Comparison of ENCODE assay signal across 11 cellular contexts in the genomic region with DNA sequence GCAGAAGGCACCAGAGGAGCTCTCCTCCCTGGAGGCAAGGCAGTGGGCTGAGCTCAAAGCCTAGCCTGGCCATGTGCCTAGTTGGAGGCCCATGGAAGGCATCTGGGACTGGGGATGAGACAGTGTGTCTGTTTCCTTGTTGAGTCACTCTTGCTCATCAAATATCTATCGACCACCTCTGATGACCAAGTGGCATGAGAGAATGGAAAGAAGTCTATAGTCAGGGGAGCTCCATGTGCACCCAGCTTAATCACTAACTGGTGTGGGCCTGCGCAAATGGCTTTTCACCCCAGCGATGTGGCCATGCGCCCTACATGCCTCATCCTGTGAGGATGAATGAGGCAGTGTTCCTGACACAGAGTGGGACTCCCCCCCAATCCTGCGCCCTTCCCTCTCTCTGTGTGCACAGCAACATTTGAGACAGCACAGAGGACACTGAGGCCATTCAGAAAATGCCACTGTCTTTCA.
A peak's percentile ranks its signal among the peaks of the same experiment; 100 is the strongest.
DNase-seq lines count a peak whose midpoint lies in the region; ATAC-seq, FAIRE-seq and TF ChIP-seq lines count a peak whose summit lies in the region.
"Had no signal": no experiment of that assay in that cellular context is flagged by ENCODE, and none has a peak within 500 bp of the region (broad histone marks: within the 10 kb centered on the region; RNA-seq: fewer than 3 reads in every experiment).

No MANE protein-coding gene starts in this region.

- H3K4me3 ChIP-seq in K562, result no peak overlapping the region
- H3K4me3 ChIP-seq: adrenal gland, left lung, PC-9, uterus had no signal

- no peak for TF ChIP-seq RAD21 in K562 (CRISPR knock-in tag; conservative IDR thresholded peaks at IDR 0.05 in 1 of 2, IDR thresholded peaks at IDR 0.05 in 1 of 2)

- H3K27me3 ChIP-seq in K562 (ENCODE audit: control insufficient read depth in 2 of 2, insufficient read depth in 2 of 2, low read length in 2 of 2), result peaks cover 3 to 39% of the 10 kb centered on the region in 2 experiments; a peak in 3 of 5 replicates
- H3K27me3 ChIP-seq: adrenal gland, left lung, uterus had no signal

- TF ChIP-seq EP300 in K562 (IDR thresholded peaks at IDR 0.05; ENCODE audit: low read length), result no peak

- intact Hi-C loops in K562 (cut with micrococcal nuclease), result no loop called here

- H3K4me2 ChIP-seq in K562 (ENCODE audit: insufficient read depth, low read length), result no peak overlapping the region
- H3K4me2 ChIP-seq: PC-9 had no signal

- FAIRE-seq in H54 (lab: Jason Lieb, UNC) (no peak), K562 (lab: Jason Lieb, UNC) (no peak)

- H3K27ac ChIP-seq in K562 (ENCODE audit: extremely low read depth, low read depth, low read length), result no peak overlapping the region
- peak overlapping the region; percentile 97 for H3K27ac ChIP-seq in temporal lobe (ENCODE audit: low read depth, low read length)
- H3K27ac ChIP-seq: adrenal gland, left lung, PC-9, uterus had no signal

- H3K36me3 ChIP-seq in K562 (ENCODE audit: control insufficient read depth, insufficient read depth, low read length), result no peaks in the 10 kb centered on the region
- H3K36me3 ChIP-seq: adrenal gland, left lung, uterus had no signal

- H4K20me1 ChIP-seq in K562 (replicated peaks; ENCODE audit: control insufficient read depth, insufficient read depth, low read length), result no peaks in the 10 kb centered on the region; the same call in 1 of the 2 replicates

- H3K9me1 ChIP-seq in K562 (ENCODE audit: control insufficient read depth, insufficient read depth, low read length), result no peaks in the 10 kb centered on the region

- TF ChIP-seq CTCF in K562 (IDR thresholded peaks at IDR 0.05 in 2 of 3, conservative IDR thresholded peaks at IDR 0.05 in 1 of 3; ENCODE audit: insufficient read depth in 2 of 3, low read depth in 1 of 3, low read length in 3 of 3) (no peak), omental fat pad (IDR thresholded peaks at IDR 0.05) (no peak)

- BruUV-seq in K562 (replicated peaks; lab: Mats Ljungman, UMichigan), result no TSS peak

- in situ Hi-C loops in K562 (cut with MboI), result no loop called here

- no peaks in the 10 kb centered on the region for H3K79me2 ChIP-seq in K562 (ENCODE audit: control insufficient read depth, insufficient read depth, low read length)

- 1% methylated on average over 5 of the region's 5 CpGs for WGBS in K562 (ENCODE audit: insufficient coverage, low coverage, missing lambda C conversion rate)

- H3K9ac ChIP-seq in K562 (ENCODE audit: insufficient read depth in 1 of 2, low read depth in 2 of 2, low read length in 2 of 2), result no peak overlapping the region

- no peak overlapping the region for H2AFZ ChIP-seq in K562 (ENCODE audit: low read depth, low read length)
- H2AFZ ChIP-seq: PC-9 had no signal

- H3K4me1 ChIP-seq in K562 (replicated peaks in 1 of 2; ENCODE audit: control insufficient read depth in 2 of 2, insufficient read depth in 2 of 2, low read length in 2 of 2), result no peaks in the 10 kb centered on the region
- H3K4me1 ChIP-seq: uterus had no signal

- CTCF ChIA-PET in K562 (lab: Yijun Ruan, JAX; ENCODE audit: low intra/inter-chr PET ratio), result no interaction called here

- DNase-seq in H54 (ENCODE audit: insufficient read length, low spot score) (peak; percentile 47), K562 (ENCODE audit: extremely low read depth in 1 of 4, low spot score in 3 of 4) (no peak), kidney glomerular epithelial cell (lab: John Stamatoyannopoulos, UW) (peak; percentile 53), islet precursor cell (no peak), NCI-H226 (no peak), omental fat pad (ENCODE audit: low spot score) (no peak)
- DNase-seq: adrenal gland, left lung, PC-9, uterus had no signal

- POLR2A ChIA-PET in K562 (lab: Yijun Ruan, JAX), result interaction anchor here (0.6 kb wide), 1 partner anchor 9 kb away, joined by 4 read pairs; no protein-coding TSS in a partner anchor

- TF ChIP-seq POLR2A in H54 (IDR thresholded peaks at IDR 0.05; ENCODE audit: low read depth, low read length) (no peak), K562 (conservative IDR thresholded peaks at IDR 0.05) (no peak)

- no peak for ATAC-seq in K562
- ATAC-seq in omental fat pad (ENCODE audit: low FRiP score), result no peak
- ATAC-seq: left lung had no signal

- H3K9me3 ChIP-seq in K562 (replicated peaks; ENCODE audit: control insufficient read depth, insufficient read depth, low read depth, low read length), result no peaks in the 10 kb centered on the region
- H3K9me3 ChIP-seq: adrenal gland, left lung, uterus had no signal

TF ChIP-seq in K562, 482 proteins besides CTCF, POLR2A, EP300 and RAD21:
- TF ChIP-seq, protein P1, sequence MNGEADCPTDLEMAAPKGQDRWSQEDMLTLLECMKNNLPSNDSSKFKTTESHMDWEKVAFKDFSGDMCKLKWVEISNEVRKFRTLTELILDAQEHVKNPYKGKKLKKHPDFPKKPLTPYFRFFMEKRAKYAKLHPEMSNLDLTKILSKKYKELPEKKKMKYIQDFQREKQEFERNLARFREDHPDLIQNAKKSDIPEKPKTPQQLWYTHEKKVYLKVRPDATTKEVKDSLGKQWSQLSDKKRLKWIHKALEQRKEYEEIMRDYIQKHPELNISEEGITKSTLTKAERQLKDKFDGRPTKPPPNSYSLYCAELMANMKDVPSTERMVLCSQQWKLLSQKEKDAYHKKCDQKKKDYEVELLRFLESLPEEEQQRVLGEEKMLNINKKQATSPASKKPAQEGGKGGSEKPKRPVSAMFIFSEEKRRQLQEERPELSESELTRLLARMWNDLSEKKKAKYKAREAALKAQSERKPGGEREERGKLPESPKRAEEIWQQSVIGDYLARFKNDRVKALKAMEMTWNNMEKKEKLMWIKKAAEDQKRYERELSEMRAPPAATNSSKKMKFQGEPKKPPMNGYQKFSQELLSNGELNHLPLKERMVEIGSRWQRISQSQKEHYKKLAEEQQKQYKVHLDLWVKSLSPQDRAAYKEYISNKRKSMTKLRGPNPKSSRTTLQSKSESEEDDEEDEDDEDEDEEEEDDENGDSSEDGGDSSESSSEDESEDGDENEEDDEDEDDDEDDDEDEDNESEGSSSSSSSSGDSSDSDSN (IDR thresholded peaks at IDR 0.05; ENCODE audit: borderline replicate concordance in 1 of 2, low read depth in 2 of 2, low read length in 2 of 2), result no peak
- TF ChIP-seq ZNF644 (tag; IDR thresholded peaks at IDR 0.05; ENCODE audit: low read depth) (no peak), PRMT5 (CRISPR knock-in tag; IDR thresholded peaks at IDR 0.05) (no peak), ZNF347 (CRISPR knock-in tag; IDR thresholded peaks at IDR 0.05; ENCODE audit: low read depth) (no peak), RHOXF2B (CRISPR knock-in tag; conservative IDR thresholded peaks at IDR 0.05) (no peak), FOSL1 (tag; conservative IDR thresholded peaks at IDR 0.05) (0 out of 2 replicates have a peak, but pooled peaks have one; percentile 33), NFYB (IDR thresholded peaks at IDR 0.05; ENCODE audit: extremely low read depth, insufficient read length) (no peak)

Comparison
In these comparisons a context has a peak if more than half of its experiments do, and no peak if none do; other contexts are left out.
1. DNase-seq: peak in H54 (single experiment) and kidney glomerular epithelial cell (single experiment); none in K562 (0 of 4), islet precursor cell (single experiment), NCI-H226 (single experiment) and omental fat pad (single experiment).